ENCODE assay signal across 1 cellular context in genomic region chr2:237159006-237159897, GRCh38.
TF ChIP-seq lines count a peak whose summit lies in the region.

No MANE protein-coding gene starts in this region.

TF ChIP-seq in SK-N-SH treated with all-trans-retinoic acid at 6 μM for 48 hours, 23 proteins besides CTCF, POLR2A, EP300 and RAD21 (continued from another document):
- TF ChIP-seq, protein P1, sequence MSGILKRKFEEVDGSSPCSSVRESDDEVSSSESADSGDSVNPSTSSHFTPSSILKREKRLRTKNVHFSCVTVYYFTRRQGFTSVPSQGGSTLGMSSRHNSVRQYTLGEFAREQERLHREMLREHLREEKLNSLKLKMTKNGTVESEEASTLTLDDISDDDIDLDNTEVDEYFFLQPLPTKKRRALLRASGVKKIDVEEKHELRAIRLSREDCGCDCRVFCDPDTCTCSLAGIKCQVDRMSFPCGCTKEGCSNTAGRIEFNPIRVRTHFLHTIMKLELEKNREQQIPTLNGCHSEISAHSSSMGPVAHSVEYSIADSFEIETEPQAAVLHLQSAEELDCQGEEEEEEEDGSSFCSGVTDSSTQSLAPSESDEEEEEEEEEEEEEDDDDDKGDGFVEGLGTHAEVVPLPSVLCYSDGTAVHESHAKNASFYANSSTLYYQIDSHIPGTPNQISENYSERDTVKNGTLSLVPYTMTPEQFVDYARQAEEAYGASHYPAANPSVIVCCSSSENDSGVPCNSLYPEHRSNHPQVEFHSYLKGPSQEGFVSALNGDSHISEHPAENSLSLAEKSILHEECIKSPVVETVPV (CRISPR knock-in tag; IDR thresholded peaks at IDR 0.05), result no peak
- TF ChIP-seq POU6F1 (CRISPR knock-in tag; IDR thresholded peaks at IDR 0.05; ENCODE audit: borderline replicate concordance, low read depth), result no peak
- TF ChIP-seq, protein P2, sequence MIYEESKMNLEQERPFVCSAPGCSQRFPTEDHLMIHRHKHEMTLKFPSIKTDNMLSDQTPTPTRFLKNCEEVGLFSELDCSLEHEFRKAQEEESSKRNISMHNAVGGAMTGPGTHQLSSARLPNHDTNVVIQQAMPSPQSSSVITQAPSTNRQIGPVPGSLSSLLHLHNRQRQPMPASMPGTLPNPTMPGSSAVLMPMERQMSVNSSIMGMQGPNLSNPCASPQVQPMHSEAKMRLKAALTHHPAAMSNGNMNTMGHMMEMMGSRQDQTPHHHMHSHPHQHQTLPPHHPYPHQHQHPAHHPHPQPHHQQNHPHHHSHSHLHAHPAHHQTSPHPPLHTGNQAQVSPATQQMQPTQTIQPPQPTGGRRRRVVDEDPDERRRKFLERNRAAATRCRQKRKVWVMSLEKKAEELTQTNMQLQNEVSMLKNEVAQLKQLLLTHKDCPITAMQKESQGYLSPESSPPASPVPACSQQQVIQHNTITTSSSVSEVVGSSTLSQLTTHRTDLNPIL (CRISPR knock-in tag; IDR thresholded peaks at IDR 0.05; ENCODE audit: low read depth), result no peak
- TF ChIP-seq RARB (CRISPR knock-in tag; IDR thresholded peaks at IDR 0.05), result no peak
- no peak for TF ChIP-seq CSDC2 (CRISPR knock-in tag; IDR thresholded peaks at IDR 0.05)
- no peak for TF ChIP-seq TSHZ2 (CRISPR knock-in tag; IDR thresholded peaks at IDR 0.05)
- no peak for TF ChIP-seq ZFP30 (CRISPR knock-in tag; IDR thresholded peaks at IDR 0.05)
- no peak for TF ChIP-seq ZFP3 (CRISPR knock-in tag; IDR thresholded peaks at IDR 0.05)
- no peak for TF ChIP-seq PPARA (CRISPR knock-in tag; IDR thresholded peaks at IDR 0.05; ENCODE audit: borderline replicate concordance)
- no peak for TF ChIP-seq ZNF565 (CRISPR knock-in tag; conservative IDR thresholded peaks at IDR 0.05; ENCODE audit: low read depth)
- no peak for TF ChIP-seq GLIS3 (CRISPR knock-in tag; IDR thresholded peaks at IDR 0.05)
- no peak for TF ChIP-seq ESRRG (CRISPR knock-in tag; IDR thresholded peaks at IDR 0.05)
- TF ChIP-seq ARNTL (CRISPR knock-in tag; IDR thresholded peaks at IDR 0.05; ENCODE audit: borderline replicate concordance, low read depth), result no peak
- TF ChIP-seq SNAI2 (CRISPR knock-in tag; IDR thresholded peaks at IDR 0.05), result no peak
